Comparison of ENCODE assay signal across 9 cellular contexts in genomic region chr1:182301467-182302198, GRCh38.
A peak's percentile ranks its signal among the peaks of the same experiment; 100 is the strongest.
DNase-seq lines count a peak whose midpoint lies in the region; ATAC-seq lines count a peak whose summit lies in the region.
"Had no signal": no experiment of that assay in that cellular context is flagged by ENCODE, and none has a peak within 500 bp of the region (broad histone marks: within the 10 kb centered on the region; RNA-seq: fewer than 3 reads in every experiment).

No MANE protein-coding gene starts in this region.

- peak; percentile 25 for DNase-seq in NCI-H2227 (lab: John Stamatoyannopoulos, UW; ENCODE audit: unreplicated experiment)
- no peak for DNase-seq in NCI-H2227 treated with DMSO at 0.1 percent for 48 hours (lab: John Stamatoyannopoulos, UW)
- DNase-seq in NCI-H526 (lab: John Stamatoyannopoulos, UW), result peak; percentile 95 to 97
- peak in 1 of 10 donors; percentile 5 for DNase-seq in naive thymus-derived CD8-positive, alpha-beta T cell
- no peak for DNase-seq in A172 (ENCODE audit: low spot score)
- DNase-seq in iPS-NIHi11 (ENCODE audit: low spot score), result no peak

- ATAC-seq in naive thymus-derived CD8-positive, alpha-beta T cell, result peak; percentile 30 to 32
- no peak for ATAC-seq in GM18861 (IDR thresholded peaks at IDR 0.05; ENCODE audit: unreplicated experiment)

- H3K4me1 ChIP-seq in ectodermal cell (ENCODE audit: control insufficient read depth, insufficient read depth, low read length), result peaks cover 42% of the 10 kb centered on the region

- peak overlapping the region in 9 of 10 donors; percentile 26 to 94 (median 77) for H3K27ac Mint-ChIP-seq in naive thymus-derived CD8-positive, alpha-beta T cell

- POLR2A ChIA-PET in naive thymus-derived CD8-positive, alpha-beta T cell (lab: Charles Lee), result no interaction called here

- H3K27me3 Mint-ChIP-seq in naive thymus-derived CD8-positive, alpha-beta T cell, result no peaks in the 10 kb centered on the region

- H3K36me3 Mint-ChIP-seq in naive thymus-derived CD8-positive, alpha-beta T cell, result no peaks in the 10 kb centered on the region

- H3K27me3 ChIP-seq in ectodermal cell (ENCODE audit: control insufficient read depth, insufficient read depth, low read length, poor library complexity, severe bottlenecking), result no peaks in the 10 kb centered on the region
- H3K27me3 ChIP-seq: Peyer's patch had no signal

- H3K4me3 ChIP-seq in ectodermal cell (ENCODE audit: insufficient read depth, low read depth, low read length), result no peak overlapping the region
- H3K4me3 ChIP-seq: Peyer's patch had no signal

- H3K36me3 ChIP-seq in ectodermal cell (ENCODE audit: control insufficient read depth, insufficient read depth, low read length), result no peaks in the 10 kb centered on the region
- H3K36me3 ChIP-seq: Peyer's patch had no signal

- no peaks in the 10 kb centered on the region for H3K9me3 ChIP-seq in ectodermal cell (ENCODE audit: control insufficient read depth, low read length)
- H3K9me3 ChIP-seq: Peyer's patch had no signal

- peaks cover 13 to 30% (median 27%) of the 10 kb centered on the region in 4 donors for H3K4me1 Mint-ChIP-seq in naive thymus-derived CD8-positive, alpha-beta T cell

- H3K9me3 Mint-ChIP-seq in naive thymus-derived CD8-positive, alpha-beta T cell, result peaks cover 0 to 3% (median 0%) of the 10 kb centered on the region in 9 donors

- H3K4me3 Mint-ChIP-seq in naive thymus-derived CD8-positive, alpha-beta T cell, result no peak overlapping the region

- H3K27ac ChIP-seq in ectodermal cell (ENCODE audit: insufficient read depth, low read depth, low read length, poor library complexity, severe bottlenecking), result peak overlapping the region; percentile 38
- H3K27ac ChIP-seq: Peyer's patch had no signal

- WGBS in ectodermal cell, 2 experiments, result 74 to 78% methylated on average over 9 of the region's 9 CpGs

Comparison
In these comparisons a context has a peak if more than half of its experiments do, and no peak if none do; other contexts are left out.
1. DNase-seq: peak in NCI-H2227 (single experiment) and NCI-H526 (2 of 2); none in NCI-H2227 treated with DMSO at 0.1 percent for 48 hours (single experiment), A172 (single experiment) and iPS-NIHi11 (single experiment).